15 cellular contexts compared by ENCODE assay signal in the genomic region with DNA sequence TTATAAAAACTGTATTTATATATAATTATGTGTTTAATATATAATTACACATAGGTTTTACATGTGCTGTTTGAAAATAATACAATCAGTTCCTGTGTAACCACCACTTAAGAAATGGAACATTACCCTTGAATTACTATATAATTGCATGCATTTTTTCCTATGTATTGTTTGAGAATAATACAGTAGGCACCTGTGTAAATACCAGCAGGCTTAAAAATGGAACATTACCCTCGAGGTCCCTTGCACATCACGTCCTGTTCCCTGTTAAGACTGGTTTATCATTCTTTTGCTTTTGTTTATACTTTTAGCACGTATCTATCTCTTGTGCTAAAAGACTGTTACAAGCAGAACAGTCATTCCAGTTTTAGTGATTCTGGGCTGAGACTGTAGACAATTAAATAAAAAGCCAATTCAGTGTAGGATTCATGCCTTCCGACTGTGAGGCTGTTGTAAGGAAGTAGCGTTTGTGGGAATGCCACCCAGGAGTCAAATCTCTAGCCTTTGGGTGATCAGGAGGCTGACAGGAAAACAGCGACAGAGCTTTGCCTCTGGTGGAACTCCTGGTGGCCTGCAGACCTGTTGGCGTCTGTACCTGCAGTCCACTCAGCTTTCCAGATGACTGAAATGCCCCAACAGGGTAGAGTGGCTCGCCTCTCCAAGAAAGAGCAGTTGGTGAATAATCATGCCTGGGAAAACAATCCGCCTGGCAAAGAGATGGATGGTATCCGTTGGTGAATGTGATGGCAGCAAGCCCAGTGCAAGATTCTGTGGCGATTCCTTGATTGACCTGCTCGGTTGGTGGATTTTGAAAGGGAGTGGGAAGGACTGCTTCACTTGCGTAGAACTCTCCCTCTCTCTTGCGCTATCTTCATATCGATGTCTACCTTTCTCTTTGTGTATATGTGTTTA. TPM values are rescaled to one million over a fixed set of nuclear protein-coding genes. Genes with fewer than 3 reads are reported as not detected.
DNase-seq lines count a peak whose midpoint lies in the region; ATAC-seq and TF ChIP-seq lines count a peak whose summit lies in the region.
"Had no signal": no experiment of that assay in that cellular context is flagged by ENCODE, and none has a peak within 500 bp of the region (broad histone marks: within the 10 kb centered on the region; RNA-seq: fewer than 3 reads in every experiment).

No MANE protein-coding gene starts in this region.

- CTCF ChIA-PET in WTC11 (lab: Charles Lee): no interaction called here

- peaks cover 35% of the 10 kb centered on the region for H3K9me3 Mint-ChIP-seq in WTC11

- H3K4me1 Mint-ChIP-seq in WTC11: peaks cover 1% of the 10 kb centered on the region
- H3K4me1 Mint-ChIP-seq: central memory CD8-positive, alpha-beta T cell; mesothelial cell of epicardium had no signal

- POLR2A ChIA-PET in WTC11 (lab: Charles Lee): no interaction called here

- no peak overlapping the region for H3K27ac Mint-ChIP-seq in WTC11
- H3K27ac Mint-ChIP-seq: activated naive CD4-positive, alpha-beta T cell treated with anti-CD3 and anti-CD28 coated beads for 36 hours; IgD-negative memory B cell; mesothelial cell of epicardium; stimulated activated memory B cell treated with anti-CD40 and anti-IgM and Interleukin-4, amounts not matched to agents 10 μg/mL and 1 μg/mL and 100 μg/mL, for 72 hours had no signal

- peaks cover 26% of the 10 kb centered on the region for H3K36me3 Mint-ChIP-seq in WTC11

- H3K4me3 Mint-ChIP-seq in WTC11: no peak overlapping the region
- H3K4me3 Mint-ChIP-seq: activated naive CD4-positive, alpha-beta T cell treated with anti-CD3 and anti-CD28 coated beads for 36 hours; central memory CD8-positive, alpha-beta T cell; mesothelial cell of epicardium; stimulated activated memory B cell treated with anti-CD40 and anti-IgM and Interleukin-4, amounts not matched to agents 10 μg/mL and 1 μg/mL and 100 μg/mL, for 72 hours had no signal

- no peak for ATAC-seq in WTC11
- ATAC-seq: stimulated activated memory B cell treated with anti-CD40 and anti-IgM and Interleukin-4, amounts not matched to agents 10 μg/mL and 1 μg/mL and 100 μg/mL, for 72 hours had no signal

- DNase-seq in DMS79 treated with DMSO at 0.1 percent for 48 hours (lab: John Stamatoyannopoulos, UW) (peak; percentile 95), NCI-H2029 (lab: John Stamatoyannopoulos, UW) (peak; percentile 75), SHP77 (lab: John Stamatoyannopoulos, UW) (peak; percentile 50 to 75), myocyte (ENCODE audit: low read depth) (peak; percentile 63), RPMI8226 (no peak), WTC11 (ENCODE audit: low spot score) (no peak)
- DNase-seq in activated CD4-positive, alpha-beta T cell treated with anti-CD3 and anti-CD28 coated beads, Interleukin-2, amount 50 U/mL, for 4 hours: no peak
- no peak for DNase-seq in NK-92 treated with Interleukin-12 subunit alpha and Interleukin-12 subunit beta, amount 100 ng/mL, for 24 hours (lab: John Stamatoyannopoulos, UW)
- DNase-seq: activated naive CD4-positive, alpha-beta T cell treated with anti-CD3 and anti-CD28 coated beads for 36 hours; GF-D8; stimulated activated CD4-positive, alpha-beta T cell treated with anti-CD3 and anti-CD28 coated beads, Interleukin-2, amount 100 ng/mL, for 24 hours had no signal

- TF ChIP-seq CTCF in WTC11 (IDR thresholded peaks at IDR 0.05): no peak

- peaks cover 6% of the 10 kb centered on the region for H3K27me3 Mint-ChIP-seq in WTC11 (ENCODE audit: low read depth)
- H3K27me3 Mint-ChIP-seq: central memory CD8-positive, alpha-beta T cell had no signal

TF ChIP-seq in WTC11, 78 proteins besides CTCF, POLR2A, EP300 and RAD21 (continues in another document):
- TF ChIP-seq, protein P1, sequence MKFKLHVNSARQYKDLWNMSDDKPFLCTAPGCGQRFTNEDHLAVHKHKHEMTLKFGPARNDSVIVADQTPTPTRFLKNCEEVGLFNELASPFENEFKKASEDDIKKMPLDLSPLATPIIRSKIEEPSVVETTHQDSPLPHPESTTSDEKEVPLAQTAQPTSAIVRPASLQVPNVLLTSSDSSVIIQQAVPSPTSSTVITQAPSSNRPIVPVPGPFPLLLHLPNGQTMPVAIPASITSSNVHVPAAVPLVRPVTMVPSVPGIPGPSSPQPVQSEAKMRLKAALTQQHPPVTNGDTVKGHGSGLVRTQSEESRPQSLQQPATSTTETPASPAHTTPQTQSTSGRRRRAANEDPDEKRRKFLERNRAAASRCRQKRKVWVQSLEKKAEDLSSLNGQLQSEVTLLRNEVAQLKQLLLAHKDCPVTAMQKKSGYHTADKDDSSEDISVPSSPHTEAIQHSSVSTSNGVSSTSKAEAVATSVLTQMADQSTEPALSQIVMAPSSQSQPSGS (CRISPR knock-in tag; IDR thresholded peaks at IDR 0.05; ENCODE audit: borderline replicate concordance, low read depth): no peak
- TF ChIP-seq ZNF138 (CRISPR knock-in tag; conservative IDR thresholded peaks at IDR 0.05) (no peak), SOX15 (CRISPR knock-in tag; IDR thresholded peaks at IDR 0.05) (no peak), ZNF232 (CRISPR knock-in tag; IDR thresholded peaks at IDR 0.05) (no peak), SP1 (CRISPR knock-in tag; conservative IDR thresholded peaks at IDR 0.05) (no peak), ZBTB21 (CRISPR knock-in tag; IDR thresholded peaks at IDR 0.05; ENCODE audit: borderline replicate concordance) (no peak)
- TF ChIP-seq, protein P2, sequence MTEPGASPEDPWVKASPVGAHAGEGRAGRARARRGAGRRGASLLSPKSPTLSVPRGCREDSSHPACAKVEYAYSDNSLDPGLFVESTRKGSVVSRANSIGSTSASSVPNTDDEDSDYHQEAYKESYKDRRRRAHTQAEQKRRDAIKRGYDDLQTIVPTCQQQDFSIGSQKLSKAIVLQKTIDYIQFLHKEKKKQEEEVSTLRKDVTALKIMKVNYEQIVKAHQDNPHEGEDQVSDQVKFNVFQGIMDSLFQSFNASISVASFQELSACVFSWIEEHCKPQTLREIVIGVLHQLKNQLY (CRISPR knock-in tag; IDR thresholded peaks at IDR 0.05): no peak
- TF ChIP-seq, protein P3, sequence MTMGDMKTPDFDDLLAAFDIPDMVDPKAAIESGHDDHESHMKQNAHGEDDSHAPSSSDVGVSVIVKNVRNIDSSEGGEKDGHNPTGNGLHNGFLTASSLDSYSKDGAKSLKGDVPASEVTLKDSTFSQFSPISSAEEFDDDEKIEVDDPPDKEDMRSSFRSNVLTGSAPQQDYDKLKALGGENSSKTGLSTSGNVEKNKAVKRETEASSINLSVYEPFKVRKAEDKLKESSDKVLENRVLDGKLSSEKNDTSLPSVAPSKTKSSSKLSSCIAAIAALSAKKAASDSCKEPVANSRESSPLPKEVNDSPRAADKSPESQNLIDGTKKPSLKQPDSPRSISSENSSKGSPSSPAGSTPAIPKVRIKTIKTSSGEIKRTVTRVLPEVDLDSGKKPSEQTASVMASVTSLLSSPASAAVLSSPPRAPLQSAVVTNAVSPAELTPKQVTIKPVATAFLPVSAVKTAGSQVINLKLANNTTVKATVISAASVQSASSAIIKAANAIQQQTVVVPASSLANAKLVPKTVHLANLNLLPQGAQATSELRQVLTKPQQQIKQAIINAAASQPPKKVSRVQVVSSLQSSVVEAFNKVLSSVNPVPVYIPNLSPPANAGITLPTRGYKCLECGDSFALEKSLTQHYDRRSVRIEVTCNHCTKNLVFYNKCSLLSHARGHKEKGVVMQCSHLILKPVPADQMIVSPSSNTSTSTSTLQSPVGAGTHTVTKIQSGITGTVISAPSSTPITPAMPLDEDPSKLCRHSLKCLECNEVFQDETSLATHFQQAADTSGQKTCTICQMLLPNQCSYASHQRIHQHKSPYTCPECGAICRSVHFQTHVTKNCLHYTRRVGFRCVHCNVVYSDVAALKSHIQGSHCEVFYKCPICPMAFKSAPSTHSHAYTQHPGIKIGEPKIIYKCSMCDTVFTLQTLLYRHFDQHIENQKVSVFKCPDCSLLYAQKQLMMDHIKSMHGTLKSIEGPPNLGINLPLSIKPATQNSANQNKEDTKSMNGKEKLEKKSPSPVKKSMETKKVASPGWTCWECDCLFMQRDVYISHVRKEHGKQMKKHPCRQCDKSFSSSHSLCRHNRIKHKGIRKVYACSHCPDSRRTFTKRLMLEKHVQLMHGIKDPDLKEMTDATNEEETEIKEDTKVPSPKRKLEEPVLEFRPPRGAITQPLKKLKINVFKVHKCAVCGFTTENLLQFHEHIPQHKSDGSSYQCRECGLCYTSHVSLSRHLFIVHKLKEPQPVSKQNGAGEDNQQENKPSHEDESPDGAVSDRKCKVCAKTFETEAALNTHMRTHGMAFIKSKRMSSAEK (CRISPR knock-in tag; IDR thresholded peaks at IDR 0.05; ENCODE audit: borderline replicate concordance): no peak
- TF ChIP-seq, protein P4, sequence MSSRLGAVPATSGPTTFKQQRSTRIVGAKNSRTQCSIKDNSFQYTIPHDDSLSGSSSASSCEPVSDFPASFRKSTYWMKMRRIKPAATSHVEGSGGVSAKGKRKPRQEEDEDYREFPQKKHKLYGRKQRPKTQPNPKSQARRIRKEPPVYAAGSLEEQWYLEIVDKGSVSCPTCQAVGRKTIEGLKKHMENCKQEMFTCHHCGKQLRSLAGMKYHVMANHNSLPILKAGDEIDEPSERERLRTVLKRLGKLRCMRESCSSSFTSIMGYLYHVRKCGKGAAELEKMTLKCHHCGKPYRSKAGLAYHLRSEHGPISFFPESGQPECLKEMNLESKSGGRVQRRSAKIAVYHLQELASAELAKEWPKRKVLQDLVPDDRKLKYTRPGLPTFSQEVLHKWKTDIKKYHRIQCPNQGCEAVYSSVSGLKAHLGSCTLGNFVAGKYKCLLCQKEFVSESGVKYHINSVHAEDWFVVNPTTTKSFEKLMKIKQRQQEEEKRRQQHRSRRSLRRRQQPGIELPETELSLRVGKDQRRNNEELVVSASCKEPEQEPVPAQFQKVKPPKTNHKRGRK (CRISPR knock-in tag; IDR thresholded peaks at IDR 0.05; ENCODE audit: borderline replicate concordance): no peak
- TF ChIP-seq, protein P5, sequence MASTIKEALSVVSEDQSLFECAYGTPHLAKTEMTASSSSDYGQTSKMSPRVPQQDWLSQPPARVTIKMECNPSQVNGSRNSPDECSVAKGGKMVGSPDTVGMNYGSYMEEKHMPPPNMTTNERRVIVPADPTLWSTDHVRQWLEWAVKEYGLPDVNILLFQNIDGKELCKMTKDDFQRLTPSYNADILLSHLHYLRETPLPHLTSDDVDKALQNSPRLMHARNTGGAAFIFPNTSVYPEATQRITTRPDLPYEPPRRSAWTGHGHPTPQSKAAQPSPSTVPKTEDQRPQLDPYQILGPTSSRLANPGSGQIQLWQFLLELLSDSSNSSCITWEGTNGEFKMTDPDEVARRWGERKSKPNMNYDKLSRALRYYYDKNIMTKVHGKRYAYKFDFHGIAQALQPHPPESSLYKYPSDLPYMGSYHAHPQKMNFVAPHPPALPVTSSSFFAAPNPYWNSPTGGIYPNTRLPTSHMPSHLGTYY (CRISPR knock-in tag; IDR thresholded peaks at IDR 0.05): no peak

RNA-seq across cellular contexts. Expression of a gene that starts 58.0 kb away (rescaled TPM):
- total RNA-seq in myocyte: 3.6 and 5.2 TPM in 2 replicates
- polyA plus RNA-seq in myocyte (2012): 3.2 TPM
- 5.2 to 6.6 TPM (median 5.5 TPM) in 3 replicates for total RNA-seq in WTC11 (2021)

Comparison
In these comparisons a context has a peak if more than half of its experiments do, and no peak if none do; other contexts are left out.
1. DNase-seq: peak in DMS79 treated with DMSO at 0.1 percent for 48 hours (single experiment), NCI-H2029 (single experiment), SHP77 (2 of 2) and myocyte (single experiment); none in activated CD4-positive, alpha-beta T cell treated with anti-CD3 and anti-CD28 coated beads, Interleukin-2, amount 50 U/mL, for 4 hours (0 of 2), NK-92 treated with Interleukin-12 subunit alpha and Interleukin-12 subunit beta, amount 100 ng/mL, for 24 hours (single experiment), RPMI8226 (single experiment) and WTC11 (single experiment).